8 cellular contexts compared by ENCODE assay signal in the genomic region with DNA sequence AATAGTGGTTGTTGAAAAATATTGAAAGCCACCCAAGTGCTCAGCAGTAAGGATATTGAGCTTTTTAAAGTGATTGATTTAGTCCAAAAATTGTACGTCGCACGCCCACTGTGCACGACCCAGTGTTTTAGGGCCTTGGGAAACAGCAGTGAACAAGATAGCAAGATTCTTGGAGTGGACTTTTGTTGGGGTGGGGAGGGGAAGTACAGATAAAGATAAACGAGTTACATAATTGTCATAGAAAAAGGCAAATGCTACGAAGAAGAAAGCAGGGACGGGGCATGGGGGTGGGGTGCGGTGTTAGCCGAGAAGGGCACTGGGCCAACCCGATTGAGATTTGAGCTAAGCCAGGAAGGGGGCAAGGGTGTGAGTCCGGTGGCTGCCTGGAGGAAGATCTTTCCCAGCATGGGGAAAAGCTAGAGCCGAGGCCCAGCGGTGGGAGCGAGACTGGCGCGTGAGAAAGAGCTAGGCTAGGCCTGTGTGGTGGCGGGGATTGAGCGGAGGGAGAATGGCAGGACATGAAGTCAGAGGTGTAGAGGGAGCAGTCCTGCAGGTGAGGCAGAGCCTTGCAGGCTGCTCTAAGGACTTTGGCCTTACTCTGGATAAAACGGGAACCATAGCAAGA. TPM values are rescaled to one million over a fixed set of nuclear protein-coding genes. Genes with fewer than 3 reads are reported as not detected.
A peak's percentile ranks its signal among the peaks of the same experiment; 100 is the strongest.
DNase-seq lines count a peak whose midpoint lies in the region; ATAC-seq and TF ChIP-seq lines count a peak whose summit lies in the region.

No MANE protein-coding gene starts in this region.

- H3K27ac Mint-ChIP-seq in activated T-cell treated with anti-CD3 and anti-CD28 coated beads, Interleukin-2, amount 50 U/mL, for 24 hours: peak overlapping the region; percentile 100
- H3K27ac Mint-ChIP-seq in neural crest cell (ENCODE audit: unreplicated experiment): peak overlapping the region; percentile 100

- ATAC-seq in GM18873 (IDR thresholded peaks at IDR 0.05; ENCODE audit: low FRiP score, unreplicated experiment) (peak; percentile 15), HG02571 (IDR thresholded peaks at IDR 0.05; ENCODE audit: unreplicated experiment) (no peak)

- peaks cover 27% of the 10 kb centered on the region for H3K4me1 Mint-ChIP-seq in activated T-cell treated with anti-CD3 and anti-CD28 coated beads, Interleukin-2, amount 50 U/mL, for 24 hours (ENCODE audit: low read depth)
- H3K4me1 Mint-ChIP-seq in neural crest cell: peaks cover 23% of the 10 kb centered on the region

- H3K36me3 Mint-ChIP-seq in activated T-cell treated with anti-CD3 and anti-CD28 coated beads, Interleukin-2, amount 50 U/mL, for 24 hours (ENCODE audit: low read depth): peaks cover 54% of the 10 kb centered on the region
- peaks cover 14% of the 10 kb centered on the region for H3K36me3 Mint-ChIP-seq in neural crest cell (ENCODE audit: low read depth)

- no peaks in the 10 kb centered on the region for H3K9me3 Mint-ChIP-seq in activated T-cell treated with anti-CD3 and anti-CD28 coated beads, Interleukin-2, amount 50 U/mL, for 24 hours
- no peaks in the 10 kb centered on the region for H3K9me3 Mint-ChIP-seq in neural crest cell

- H3K4me3 ChIP-seq in fibroblast of pulmonary artery (replicated peaks; ENCODE audit: low read depth, low read length): peak overlapping the region; percentile 72

- DNase-seq in AG20443 (ENCODE audit: low spot score) (peak; percentile 39), LHCN-M2 (ENCODE audit: low read depth) (peak; percentile 27), fibroblast of pulmonary artery (ENCODE audit: low read depth) (peak; percentile 31), neural crest cell (ENCODE audit: low read depth, low spot score) (no peak), DMS153 treated with DMSO at 0.1 percent for 48 hours (lab: John Stamatoyannopoulos, UW; ENCODE audit: unreplicated experiment) (no peak)
- DNase-seq in activated T-cell treated with anti-CD3 and anti-CD28 coated beads, Interleukin-2, amount 50 U/mL, for 24 hours: peak; percentile 62

- TF ChIP-seq CTCF in fibroblast of pulmonary artery (IDR thresholded peaks at IDR 0.05; ENCODE audit: low read length, missing control alignments): no peak
- TF ChIP-seq CTCF in neural crest cell (conservative IDR thresholded peaks at IDR 0.05): no peak

- H3K4me3 Mint-ChIP-seq in activated T-cell treated with anti-CD3 and anti-CD28 coated beads, Interleukin-2, amount 50 U/mL, for 24 hours: peak overlapping the region; percentile 93
- peak overlapping the region; percentile 98 for H3K4me3 Mint-ChIP-seq in neural crest cell

- peaks cover 9% of the 10 kb centered on the region for H3K27me3 Mint-ChIP-seq in activated T-cell treated with anti-CD3 and anti-CD28 coated beads, Interleukin-2, amount 50 U/mL, for 24 hours
- peaks cover 23% of the 10 kb centered on the region for H3K27me3 Mint-ChIP-seq in neural crest cell (ENCODE audit: low read depth)

RNA-seq across cellular contexts. Expression of a gene that starts 0.5 kb away (rescaled TPM):
- total RNA-seq in LHCN-M2 (2014; rRNA removed): 9.2 and 14.3 TPM in 2 replicates
- polyA plus RNA-seq in LHCN-M2 (2012): 4.0 TPM
- total RNA-seq in neural crest cell: 10.9 and 11.3 TPM in 2 replicates

RNA-seq across cellular contexts. Expression of a gene that starts 0.7 kb away (rescaled TPM):
- 11.4 and 13.2 TPM in 2 replicates for total RNA-seq in LHCN-M2 (2014; rRNA removed)
- 8.3 TPM for polyA plus RNA-seq in LHCN-M2 (2012)
- total RNA-seq in neural crest cell: 29.9 and 30.9 TPM in 2 replicates

RNA-seq across cellular contexts. Expression of a gene that starts 25.9 kb away (rescaled TPM):
- total RNA-seq in LHCN-M2 (2014; rRNA removed) (45.9 and 50.3 TPM in 2 replicates), neural crest cell (5.4 and 6.1 TPM in 2 replicates)
- polyA plus RNA-seq in LHCN-M2 (2012): 15.2 TPM

Comparison
In these comparisons a context has a peak if more than half of its experiments do, and no peak if none do; other contexts are left out.
1. DNase-seq: peak in AG20443 (single experiment), LHCN-M2 (single experiment), activated T-cell treated with anti-CD3 and anti-CD28 coated beads, Interleukin-2, amount 50 U/mL, for 24 hours (single experiment) and fibroblast of pulmonary artery (single experiment); none in neural crest cell (single experiment) and DMS153 treated with DMSO at 0.1 percent for 48 hours (single experiment).